ENCODE assay signal across 2 cellular contexts in the genomic region with DNA sequence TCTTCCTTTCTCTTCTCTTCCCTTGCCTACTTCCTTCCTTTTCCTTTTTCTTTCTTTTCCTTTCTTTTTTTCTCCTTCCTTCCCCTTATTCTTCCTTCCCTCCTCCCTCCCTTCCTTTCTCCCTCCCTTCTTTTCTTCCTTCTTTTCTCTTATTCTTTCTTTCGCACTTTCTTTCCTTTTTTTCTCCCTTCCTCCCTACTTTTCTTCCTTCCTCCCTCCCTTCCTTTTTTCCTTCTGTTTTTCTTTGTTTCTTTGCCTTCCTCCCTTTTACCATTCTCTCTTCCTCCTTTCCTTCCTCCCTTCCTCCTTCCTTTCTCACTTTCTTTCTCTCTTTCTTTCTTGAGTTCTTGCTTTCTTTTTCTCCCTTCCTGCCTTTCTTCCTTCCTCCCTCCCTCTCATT.
TF ChIP-seq lines count a peak whose summit lies in the region.

No MANE protein-coding gene starts in this region.

TF ChIP-seq in HEK293, 187 proteins besides CTCF, POLR2A, EP300 and RAD21:
- TF ChIP-seq ZNF366 (tag by site-specific recombination; conservative IDR thresholded peaks at IDR 0.05) (peak; percentile 53; the same call in 1 of the 2 replicates), PRDM1 (tag by site-specific recombination; IDR thresholded peaks at IDR 0.05) (peak; percentile 88)
TF ChIP-seq in HEK293: peak in this region for 2; not testable (repeated sequence) for 185.

TF ChIP-seq in K562, 482 proteins besides CTCF, POLR2A, EP300 and RAD21:
- TF ChIP-seq, protein P1, sequence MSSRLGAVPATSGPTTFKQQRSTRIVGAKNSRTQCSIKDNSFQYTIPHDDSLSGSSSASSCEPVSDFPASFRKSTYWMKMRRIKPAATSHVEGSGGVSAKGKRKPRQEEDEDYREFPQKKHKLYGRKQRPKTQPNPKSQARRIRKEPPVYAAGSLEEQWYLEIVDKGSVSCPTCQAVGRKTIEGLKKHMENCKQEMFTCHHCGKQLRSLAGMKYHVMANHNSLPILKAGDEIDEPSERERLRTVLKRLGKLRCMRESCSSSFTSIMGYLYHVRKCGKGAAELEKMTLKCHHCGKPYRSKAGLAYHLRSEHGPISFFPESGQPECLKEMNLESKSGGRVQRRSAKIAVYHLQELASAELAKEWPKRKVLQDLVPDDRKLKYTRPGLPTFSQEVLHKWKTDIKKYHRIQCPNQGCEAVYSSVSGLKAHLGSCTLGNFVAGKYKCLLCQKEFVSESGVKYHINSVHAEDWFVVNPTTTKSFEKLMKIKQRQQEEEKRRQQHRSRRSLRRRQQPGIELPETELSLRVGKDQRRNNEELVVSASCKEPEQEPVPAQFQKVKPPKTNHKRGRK (tag; IDR thresholded peaks at IDR 0.05), result peak; percentile 26; the same call in 1 of the 2 replicates
